Comparison of ENCODE assay signal across 12 cellular contexts in the genomic region with DNA sequence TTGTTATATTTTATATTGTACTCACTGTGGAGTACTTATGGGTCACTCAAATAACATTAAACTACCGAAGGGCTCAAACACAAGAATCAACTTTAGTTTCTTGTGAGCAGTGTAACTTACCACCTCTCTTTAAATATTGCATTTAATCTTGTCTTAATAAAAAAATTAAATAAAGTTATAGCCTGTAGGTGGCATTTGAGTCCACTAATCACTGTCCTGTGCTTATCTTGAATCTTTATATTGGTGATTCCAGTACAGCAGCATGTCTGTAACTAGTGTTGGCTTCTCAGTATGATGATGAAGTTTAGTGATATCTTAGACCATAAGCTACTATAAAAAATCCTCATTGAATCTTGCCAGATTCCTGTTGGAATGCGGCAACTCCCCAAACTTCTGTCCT.
DNase-seq lines count a peak whose midpoint lies in the region; ATAC-seq and TF ChIP-seq lines count a peak whose summit lies in the region.
"Had no signal": no experiment of that assay in that cellular context is flagged by ENCODE, and none has a peak within 500 bp of the region (broad histone marks: within the 10 kb centered on the region; RNA-seq: fewer than 3 reads in every experiment).

No MANE protein-coding gene starts in this region.

- no peaks in the 10 kb centered on the region for H3K27me3 ChIP-seq in BJ (ENCODE audit: control insufficient read depth, insufficient read depth, low read length)
- H3K27me3 ChIP-seq in body of pancreas, result no peaks in the 10 kb centered on the region
- H3K27me3 ChIP-seq in right lobe of liver, result no peaks in the 10 kb centered on the region

- H3K36me3 ChIP-seq in BJ (ENCODE audit: control insufficient read depth, insufficient read depth, low read length), result no peaks in the 10 kb centered on the region
- H3K36me3 ChIP-seq in body of pancreas (replicated peaks in 1 of 2; ENCODE audit: insufficient read depth in 1 of 2, low read depth in 2 of 2), result no peaks in the 10 kb centered on the region
- H3K36me3 ChIP-seq in right lobe of liver, result no peaks in the 10 kb centered on the region

- CTCF ChIA-PET in BJ (lab: Yijun Ruan, JAX), result interaction anchor here (0.7 to 0.8 kb wide), 3 partner anchors 20 to 516 kb away, joined by 3 read pairs; no protein-coding TSS in a partner anchor

- peak; percentile 2 for DNase-seq in BJ (ENCODE audit: low read depth)
- peak; percentile 36 for DNase-seq in LHCN-M2 (ENCODE audit: low read depth)
- no peak for DNase-seq in body of pancreas
- DNase-seq in right lobe of liver, result no peak
- DNase-seq in activated gamma-delta T cell treated with Interleukin-2 at 50 U/mL for 16 hours, result no peak
- no peak for DNase-seq in midbrain (lab: John Stamatoyannopoulos, UW)
- no peak for DNase-seq in AG20443 (ENCODE audit: low spot score)
- DNase-seq: activated CD4-positive, CD25-positive, alpha-beta regulatory T cell treated with anti-CD3 and anti-CD28 coated beads, Interleukin-2, amount 50 U/mL, for 72 hours; effector memory CD8-positive, alpha-beta T cell; NCI-H1105 treated with DMSO at 0.1 percent for 48 hours; posterior cingulate gyrus had no signal

- 65 to 67% methylated on average over 2 of the region's 2 CpGs for WGBS in body of pancreas, 2 donors
- 68% methylated on average over 2 of the region's 2 CpGs for WGBS in right lobe of liver (ENCODE audit: insufficient coverage, low coverage, low lambda C conversion rate, missing lambda C conversion rate)

- TF ChIP-seq CTCF in BJ (IDR thresholded peaks at IDR 0.05; ENCODE audit: insufficient read depth, low read depth, low read length) (0 out of 2 replicates have a peak, but pooled peaks have one; percentile 21), body of pancreas (IDR thresholded peaks at IDR 0.05) (peak in 5 of 7 experiments; percentile 6 to 52 (median 40)), right lobe of liver (IDR thresholded peaks at IDR 0.05) (peak in 3 of 4 donors; percentile 17 to 27 (median 22))

- intact Hi-C loops in body of pancreas (cut with DNase I), result no loop called here
- intact Hi-C loops in right lobe of liver (cut with DNase I), result no loop called here

- H3K27ac ChIP-seq in body of pancreas (no peak overlapping the region), right lobe of liver (no peak overlapping the region)

- TF ChIP-seq POLR2A in body of pancreas (IDR thresholded peaks at IDR 0.05) (no peak), right lobe of liver (IDR thresholded peaks at IDR 0.05) (no peak)

- POLR2A ChIA-PET in BJ (lab: Charles Lee), result no interaction called here

- ATAC-seq in body of pancreas (no peak), right lobe of liver (peak in 3 of 4 donors; percentile 39 to 56 (median 44)), HG03139 (IDR thresholded peaks at IDR 0.05; ENCODE audit: unreplicated experiment) (no peak)
- ATAC-seq: effector memory CD8-positive, alpha-beta T cell had no signal

- H3K9me3 ChIP-seq in body of pancreas (no peaks in the 10 kb centered on the region), right lobe of liver (no peaks in the 10 kb centered on the region)

- H3K4me3 ChIP-seq in BJ (ENCODE audit: low read depth, low read length), result no peak overlapping the region
- no peak overlapping the region for H3K4me3 ChIP-seq in body of pancreas
- H3K4me3 ChIP-seq in right lobe of liver, result no peak overlapping the region

- H3K4me1 ChIP-seq in body of pancreas (no peaks in the 10 kb centered on the region), right lobe of liver (no peaks in the 10 kb centered on the region)

Comparison
In these comparisons a context has a peak if more than half of its experiments do, and no peak if none do; other contexts are left out.
1. DNase-seq: peak in BJ (single experiment) and LHCN-M2 (single experiment); none in body of pancreas (0 of 4), right lobe of liver (0 of 3), activated gamma-delta T cell treated with Interleukin-2 at 50 U/mL for 16 hours (single experiment), midbrain (single experiment) and AG20443 (single experiment).
2. ATAC-seq: peak in right lobe of liver (3 of 4); none in body of pancreas (single experiment) and HG03139 (single experiment).
3. Peak in every context shown above with its lines, with median percentiles within 50 percentile points of each other: CTCF ChIP-seq.